10 cellular contexts compared by ENCODE assay signal in genomic region chr3:165642761-165643432, GRCh38.
A peak's percentile ranks its signal among the peaks of the same experiment; 100 is the strongest.
DNase-seq lines count a peak whose midpoint lies in the region; ATAC-seq and TF ChIP-seq lines count a peak whose summit lies in the region.
"Had no signal": no experiment of that assay in that cellular context is flagged by ENCODE, and none has a peak within 500 bp of the region (broad histone marks: within the 10 kb centered on the region; RNA-seq: fewer than 3 reads in every experiment).

No MANE protein-coding gene starts in this region.

- H3K4me1 ChIP-seq in KMS-11 (ENCODE audit: low read depth, poor library complexity, severe bottlenecking) (peaks cover 21% of the 10 kb centered on the region), HAP-1 (no peaks in the 10 kb centered on the region)

- H3K27ac Mint-ChIP-seq in CD4-positive, alpha-beta T cell = no peak overlapping the region

- TF ChIP-seq CTCF in KMS-11 (conservative IDR thresholded peaks at IDR 0.05; ENCODE audit: low read depth, low read length) = no peak
- TF ChIP-seq CTCF in CD4-positive, alpha-beta T cell (IDR thresholded peaks at IDR 0.05) = no peak

- H3K27me3 ChIP-seq in KMS-11 (ENCODE audit: insufficient read depth, low read depth) = no peaks in the 10 kb centered on the region
- H3K27me3 ChIP-seq in HAP-1 (ENCODE audit: low read depth) = no peaks in the 10 kb centered on the region
- no peaks in the 10 kb centered on the region for H3K27me3 ChIP-seq in CD4-positive, alpha-beta T cell (ENCODE audit: control insufficient read depth, insufficient read depth, low read length)

- H3K4me3 Mint-ChIP-seq in CD4-positive, alpha-beta T cell = no peak overlapping the region

- no peaks in the 10 kb centered on the region for H3K4me1 Mint-ChIP-seq in CD4-positive, alpha-beta T cell (ENCODE audit: low read depth)

- peaks cover 6% of the 10 kb centered on the region for H3K9me3 Mint-ChIP-seq in CD4-positive, alpha-beta T cell

- DNase-seq in ACHN (peak; percentile 96), astrocyte of the hippocampus (ENCODE audit: low read depth, low spot score) (peak; percentile 97), kidney tubule cell (ENCODE audit: low spot score) (peak; percentile 99), HAP-1 (ENCODE audit: low spot score in 2 of 2) (no peak)
- no peak for DNase-seq in CD4-positive, alpha-beta T cell
- DNase-seq: hippocampal formation; stimulated activated naive CD8-positive, alpha-beta T cell treated with anti-CD3 and anti-CD28 coated beads, Interleukin-15, Interleukin-2, amounts not matched to agents 100 U/mL and 50 U/mL, for 24 hours had no signal

- H3K36me3 ChIP-seq in KMS-11 (ENCODE audit: insufficient read depth) (no peaks in the 10 kb centered on the region), HAP-1 (replicated peaks) (no peaks in the 10 kb centered on the region)

- H3K4me2 ChIP-seq in KMS-11 = peak overlapping the region; percentile 14; the same call in 1 of the 2 replicates

- H3K4me3 ChIP-seq in KMS-11 (IDR thresholded peaks at IDR 0.05; ENCODE audit: insufficient read depth, low read depth, low read length) (no peak overlapping the region), HAP-1 (no peak overlapping the region)

- H3K9me3 ChIP-seq in HAP-1 = no peaks in the 10 kb centered on the region
- H3K9me3 ChIP-seq in CD4-positive, alpha-beta T cell (ENCODE audit: control insufficient read depth, low read length) = no peaks in the 10 kb centered on the region

- H4K20me1 ChIP-seq in KMS-11 (ENCODE audit: insufficient read depth) = no peaks in the 10 kb centered on the region

- peak overlapping the region; percentile 34 for H2AFZ ChIP-seq in KMS-11 (ENCODE audit: low read depth)

- H3K27me3 Mint-ChIP-seq in CD4-positive, alpha-beta T cell = no peaks in the 10 kb centered on the region

- ATAC-seq in HG03439 (IDR thresholded peaks at IDR 0.05; ENCODE audit: unreplicated experiment) = no peak
- ATAC-seq in CD4-positive, alpha-beta T cell (ENCODE audit: poor library complexity) = no peak
- ATAC-seq in HG02588 (IDR thresholded peaks at IDR 0.05; ENCODE audit: unreplicated experiment) = no peak
- ATAC-seq: stimulated activated naive CD8-positive, alpha-beta T cell treated with anti-CD3 and anti-CD28 coated beads, Interleukin-15, Interleukin-2, amounts not matched to agents 100 U/mL and 50 U/mL, for 24 hours had no signal

- intact Hi-C loops in CD4-positive, alpha-beta T cell (cut with DNase I, micrococcal nuclease) = no loop called here

- peak overlapping the region; percentile 23 for H3K27ac ChIP-seq in KMS-11
- no peak overlapping the region for H3K27ac ChIP-seq in CD4-positive, alpha-beta T cell (ENCODE audit: low read depth, low read length)

- H3K36me3 Mint-ChIP-seq in CD4-positive, alpha-beta T cell (ENCODE audit: low read depth) = no peaks in the 10 kb centered on the region

- in situ Hi-C loops in ACHN (cut with HindIII; ENCODE audit: low pct_ligation_motif_present, low pct_unique_long_range_greater_than_20kb, low sequenced_read_pairs) = no loop called here
- in situ Hi-C loops in HAP-1 (cut with MboI; ENCODE audit: low sequenced_read_pairs) = no loop called here

- CTCF ChIA-PET in CD4-positive, alpha-beta T cell (lab: Charles Lee) = no interaction called here

- H3K79me2 ChIP-seq in KMS-11 (ENCODE audit: insufficient read depth, low read depth) = no peaks in the 10 kb centered on the region

- POLR2A ChIA-PET in CD4-positive, alpha-beta T cell (lab: Charles Lee) = no interaction called here

- H3K9ac ChIP-seq in KMS-11 = no peak overlapping the region

Comparison
In these comparisons a context has a peak if more than half of its experiments do, and no peak if none do; other contexts are left out.
1. DNase-seq: peak in ACHN (single experiment), astrocyte of the hippocampus (single experiment) and kidney tubule cell (single experiment); none in HAP-1 (0 of 2) and CD4-positive, alpha-beta T cell (0 of 10).